15 cellular contexts compared by ENCODE assay signal in the genomic region with DNA sequence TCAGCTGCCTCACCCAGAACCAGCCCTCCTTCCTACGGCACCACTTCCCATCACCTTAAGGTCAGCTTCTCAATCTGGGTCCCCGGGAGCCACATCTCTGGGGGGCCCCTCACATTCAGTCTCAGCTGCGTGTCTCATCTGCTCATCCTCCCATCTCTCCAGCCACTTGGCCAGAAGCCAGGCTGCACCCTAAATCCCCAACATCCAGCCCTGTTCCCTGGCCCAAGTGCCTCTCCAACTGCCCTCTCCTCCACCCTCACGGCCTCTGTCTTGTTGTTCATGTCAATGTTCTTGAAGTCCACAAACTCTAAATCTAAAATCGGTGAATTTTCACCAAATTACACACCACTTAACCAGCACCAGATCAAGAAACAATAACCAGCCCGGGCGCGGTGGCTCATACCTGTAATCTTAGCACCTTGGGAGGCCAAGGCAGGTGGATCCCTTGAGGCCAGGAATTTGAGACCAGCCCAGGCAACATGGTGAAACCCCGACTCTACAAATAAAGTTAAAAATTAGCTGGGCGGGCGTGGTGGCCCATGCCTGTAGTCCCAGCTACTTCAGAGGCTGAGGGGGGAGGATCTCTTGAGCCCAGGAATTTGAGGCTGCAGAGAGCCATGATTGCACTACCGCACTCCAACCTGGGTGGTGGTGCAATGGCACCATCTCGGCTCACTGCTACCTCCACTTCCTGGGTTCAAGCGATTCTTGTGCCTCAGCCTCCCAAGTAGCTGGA. TPM values are rescaled to one million over a fixed set of nuclear protein-coding genes. Genes with fewer than 3 reads are reported as not detected.
A peak's percentile ranks its signal among the peaks of the same experiment; 100 is the strongest.
DNase-seq lines count a peak whose midpoint lies in the region; ATAC-seq and TF ChIP-seq lines count a peak whose summit lies in the region.
"Had no signal": no experiment of that assay in that cellular context is flagged by ENCODE, and none has a peak within 500 bp of the region (broad histone marks: within the 10 kb centered on the region; RNA-seq: fewer than 3 reads in every experiment).

No MANE protein-coding gene starts in this region.

- no peak for TF ChIP-seq RAD21 in Ishikawa (IDR thresholded peaks at IDR 0.05; ENCODE audit: low read depth)

- peak overlapping the region in 1 of 2 donors; percentile 12 for H3K9ac ChIP-seq in colonic mucosa (ENCODE audit: low read depth in 2 of 2, low read length in 2 of 2)

- H3K27me3 Mint-ChIP-seq in naive B cell, result peaks cover 0 to 16% (median 8%) of the 10 kb centered on the region in 3 donors

- ATAC-seq in naive B cell (ENCODE audit: low read depth in 2 of 2), result no peak
- ATAC-seq in HG03354 (IDR thresholded peaks at IDR 0.05; ENCODE audit: poor library complexity, severe bottlenecking, unreplicated experiment), result no peak
- ATAC-seq: activated T-cell treated with anti-CD3 and anti-CD28 coated beads, Interleukin-2, amount 50 U/mL, for 4 hours; WTC11 had no signal

- no peaks in the 10 kb centered on the region for H3K27me3 ChIP-seq in colonic mucosa
- H3K27me3 ChIP-seq in thyroid gland, result no peaks in the 10 kb centered on the region

- intact Hi-C loops in colonic mucosa (cut with DNase I), result no loop called here
- intact Hi-C loops in thyroid gland (cut with DNase I), result no loop called here

- H3K27ac ChIP-seq in colonic mucosa (peak overlapping the region; percentile 38), thyroid gland (peak overlapping the region; percentile 17 to 93 (median 71))

- 91 to 93% methylated on average over 14 of the region's 14 CpGs for WGBS in thyroid gland, 2 donors

- H3K4me1 Mint-ChIP-seq in naive B cell, result peaks cover 9 to 21% (median 15%) of the 10 kb centered on the region in 3 donors
- H3K4me1 Mint-ChIP-seq: CD8-positive, alpha-beta memory T cell had no signal

- H3K36me3 Mint-ChIP-seq in naive B cell, result no peaks in the 10 kb centered on the region
- H3K36me3 Mint-ChIP-seq: CD8-positive, alpha-beta memory T cell; WTC11 had no signal

- no peaks in the 10 kb centered on the region for H3K9me3 Mint-ChIP-seq in naive B cell
- H3K9me3 Mint-ChIP-seq: activated T-cell treated with anti-CD3 and anti-CD28 coated beads, Interleukin-2, amount 50 U/mL, for 4 hours; CD8-positive, alpha-beta memory T cell; WTC11 had no signal

- H3K4me1 ChIP-seq in colonic mucosa, result peaks cover 12% of the 10 kb centered on the region
- H3K4me1 ChIP-seq in thyroid gland, result peaks cover 35 to 69% of the 10 kb centered on the region in 2 donors

- TF ChIP-seq CTCF in colonic mucosa (IDR thresholded peaks at IDR 0.05), result no peak
- no peak for TF ChIP-seq CTCF in thyroid gland (IDR thresholded peaks at IDR 0.05)

- no peaks in the 10 kb centered on the region for H3K9me3 ChIP-seq in colonic mucosa
- no peaks in the 10 kb centered on the region for H3K9me3 ChIP-seq in thyroid gland

- no peak for TF ChIP-seq EP300 in Ishikawa (IDR thresholded peaks at IDR 0.05; ENCODE audit: borderline replicate concordance)

- no peak for DNase-seq in colonic mucosa
- no peak for DNase-seq in naive B cell
- DNase-seq in thyroid gland, result no peak
- no peak for DNase-seq in cerebellar nuclear complex (lab: John Stamatoyannopoulos, UW)
- no peak for DNase-seq in NCI-H1930 (lab: John Stamatoyannopoulos, UW)
- DNase-seq: activated T-cell treated with anti-CD3 and anti-CD28 coated beads, Interleukin-2, amount 50 U/mL, for 4 hours; CD8-positive, alpha-beta memory T cell; erythroblast; NCI-H524 treated with DMSO at 0.1 percent for 48 hours; stimulated activated CD4-positive, alpha-beta T cell treated with anti-CD3 and anti-CD28 coated beads, Interleukin-12 subunit alpha, Interleukin-12 subunit beta, amount 100 ng/mL, for 4 hours had no signal

- peak overlapping the region in 2 of 8 donors; percentile 59 to 65 for H3K4me3 Mint-ChIP-seq in naive B cell
- H3K4me3 Mint-ChIP-seq: activated T-cell treated with anti-CD3 and anti-CD28 coated beads, Interleukin-2, amount 50 U/mL, for 4 hours; CD8-positive, alpha-beta memory T cell; WTC11 had no signal

- TF ChIP-seq POLR2A in thyroid gland (IDR thresholded peaks at IDR 0.05), result no peak

- H3K27ac Mint-ChIP-seq in naive B cell, result peak overlapping the region in 4 of 6 donors; percentile 8 to 76 (median 66)
- H3K27ac Mint-ChIP-seq: WTC11 had no signal

- H3K4me3 ChIP-seq in colonic mucosa (no peak overlapping the region), thyroid gland (replicated peaks in 1 of 3) (no peak overlapping the region)

- H3K36me3 ChIP-seq in colonic mucosa, result no peaks in the 10 kb centered on the region
- H3K36me3 ChIP-seq in thyroid gland, result no peaks in the 10 kb centered on the region

TF ChIP-seq in Ishikawa, 13 proteins besides CTCF, POLR2A, EP300 and RAD21:
- no peak for TF ChIP-seq TEAD4 (IDR thresholded peaks at IDR 0.05)
- TF ChIP-seq, protein P1, sequence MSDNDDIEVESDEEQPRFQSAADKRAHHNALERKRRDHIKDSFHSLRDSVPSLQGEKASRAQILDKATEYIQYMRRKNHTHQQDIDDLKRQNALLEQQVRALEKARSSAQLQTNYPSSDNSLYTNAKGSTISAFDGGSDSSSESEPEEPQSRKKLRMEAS (IDR thresholded peaks at IDR 0.05), result no peak
- 0 out of 2 replicates have a peak, but pooled peaks have one; percentile 19 for TF ChIP-seq NFIC (IDR thresholded peaks at IDR 0.05)
- TF ChIP-seq ZBTB7A (IDR thresholded peaks at IDR 0.05; ENCODE audit: low read depth), result no peak

RNA-seq across cellular contexts. Expression of a gene that starts 33.7 kb away (rescaled TPM):
- total RNA-seq in colonic mucosa (1 to 10 TPM; 2.7 to 8.7 TPM), thyroid gland (10 to 100 TPM; 12.6 to 23.9 (median 18.0) TPM)
- polyA plus RNA-seq in naive B cell (ENCODE audit: low read depth in 6 of 6), result under 1 TPM in 1 of 6 donors, not detected in 5; 0.73 TPM
- total RNA-seq: activated T-cell treated with anti-CD3 and anti-CD28 coated beads, Interleukin-2, amount 50 U/mL, for 4 hours; CD8-positive, alpha-beta memory T cell; SK-MEL-5 had no signal
- polyA plus RNA-seq: CD8-positive, alpha-beta memory T cell had no signal

RNA-seq across cellular contexts. Expression of a gene that starts 37.7 kb away (rescaled TPM):
- total RNA-seq in colonic mucosa, result 100 to 1,000 TPM; 105 to 133 TPM
- polyA plus RNA-seq in naive B cell (ENCODE audit: low read depth in 6 of 6), result 100 to 1,000 TPM in 2 of 6 donors, 10 to 100 TPM in 4; 72.0 to 142 (median 83.8) TPM
- total RNA-seq in thyroid gland, result 100 to 1,000 TPM in 1 of 4 donors, 10 to 100 TPM in 3; 52.6 to 120 (median 75.5) TPM

RNA-seq across cellular contexts. Expression of a gene that starts 46.5 kb away (rescaled TPM):
- under 1 TPM in 1 of 2 donors, not detected in 1; 0.44 TPM for total RNA-seq in colonic mucosa
- polyA plus RNA-seq in naive B cell (ENCODE audit: low read depth in 6 of 6), result 1 to 10 TPM in 1 of 6 donors, under 1 TPM in 2, not detected in 3; 0.38 to 1.6 (median 0.77) TPM
- not detected for total RNA-seq in thyroid gland
- total RNA-seq: HT1080, SK-MEL-5 had no signal
